ENCODE assay signal across 18 cellular contexts in genomic region chr7:66282594-66282935, GRCh38.
DNase-seq lines count a peak whose midpoint lies in the region; ATAC-seq and TF ChIP-seq lines count a peak whose summit lies in the region.
"Had no signal": no experiment of that assay in that cellular context is flagged by ENCODE, and none has a peak within 500 bp of the region (broad histone marks: within the 10 kb centered on the region; RNA-seq: fewer than 3 reads in every experiment).

No MANE protein-coding gene starts in this region.

- no peak overlapping the region for H2AFZ ChIP-seq in GM23338
- no peak overlapping the region for H2AFZ ChIP-seq in smooth muscle cell (ENCODE audit: low read depth)

- H3K27me3 Mint-ChIP-seq in GM23338 (ENCODE audit: insufficient read depth, low read depth, poor library complexity), result peaks cover 1% of the 10 kb centered on the region
- H3K27me3 Mint-ChIP-seq: IgD-negative memory B cell, naive B cell had no signal

- peak overlapping the region; percentile 81 for H3K9ac ChIP-seq in smooth muscle cell (ENCODE audit: low read depth)

- H3K79me2 ChIP-seq in GM23338 (replicated peaks; ENCODE audit: insufficient read depth), result peaks cover 29% of the 10 kb centered on the region
- H3K79me2 ChIP-seq in smooth muscle cell (ENCODE audit: low read depth), result peaks cover 75% of the 10 kb centered on the region

- H3F3A ChIP-seq in GM23338 (replicated peaks; ENCODE audit: low read depth), result no peaks in the 10 kb centered on the region
- H3F3A ChIP-seq in smooth muscle cell (ENCODE audit: low read depth), result peaks cover 54% of the 10 kb centered on the region

- no peaks in the 10 kb centered on the region for H3K27me3 ChIP-seq in GM23338 (ENCODE audit: insufficient read depth)
- no peaks in the 10 kb centered on the region for H3K27me3 ChIP-seq in ascending aorta
- no peaks in the 10 kb centered on the region for H3K27me3 ChIP-seq in gastroesophageal sphincter
- no peaks in the 10 kb centered on the region for H3K27me3 ChIP-seq in smooth muscle cell (ENCODE audit: low read depth)
- H3K27me3 ChIP-seq: colonic mucosa had no signal

- H3K9me2 ChIP-seq in GM23338 (ENCODE audit: insufficient read depth), result no peaks in the 10 kb centered on the region

- peaks cover 8% of the 10 kb centered on the region for H3K4me1 Mint-ChIP-seq in GM23338

- H3K9me3 Mint-ChIP-seq in GM23338, result peaks cover 2% of the 10 kb centered on the region; the same call in 2 of the 3 replicates
- H3K9me3 Mint-ChIP-seq: activated T-cell treated with anti-CD3 and anti-CD28 coated beads, Interleukin-2, amount 50 U/mL, for 4 hours had no signal

- intact Hi-C loops in ascending aorta (cut with DNase I), result no loop called here

- DNase-seq in GM23338 (ENCODE audit: low spot score) (no peak), ascending aorta (ENCODE audit: low spot score in 2 of 2) (no peak), smooth muscle cell (lab: John Stamatoyannopoulos, UW; ENCODE audit: unreplicated experiment) (no peak), HCEC 1CT (no peak), dedifferentiated amniotic fluid mesenchymal stem cell (ENCODE audit: extremely low spot score) (no peak)
- DNase-seq in stimulated activated CD4-positive, alpha-beta T cell treated with anti-CD3 and anti-CD28 coated beads, Interleukin-15, amount 100 ng/mL, for 24 hours, result no peak
- DNase-seq: activated T-cell treated with anti-CD3 and anti-CD28 coated beads, Interleukin-2, amount 50 U/mL, for 4 hours; colonic mucosa; H9; hippocampal formation; naive B cell; NCI-H1048; NCI-H2171; psoas muscle; stimulated activated CD4-positive, alpha-beta T cell treated with anti-CD3 and anti-CD28 coated beads, Interleukin-2, amount 100 ng/mL, for 24 hours had no signal

- H3K4me3 ChIP-seq in GM23338 (no peak overlapping the region), ascending aorta (no peak overlapping the region), gastroesophageal sphincter (no peak overlapping the region), smooth muscle cell (no peak overlapping the region)
- H3K4me3 ChIP-seq: colonic mucosa, psoas muscle had no signal

- H3K4me2 ChIP-seq in GM23338 (no peak overlapping the region), smooth muscle cell (peak overlapping the region; percentile 38)

- H3K9me3 ChIP-seq in ascending aorta (no peaks in the 10 kb centered on the region), gastroesophageal sphincter (no peaks in the 10 kb centered on the region), smooth muscle cell (replicated peaks; ENCODE audit: low read depth) (no peaks in the 10 kb centered on the region)
- H3K9me3 ChIP-seq: colonic mucosa, psoas muscle had no signal

- WGBS in gastroesophageal sphincter (ENCODE audit: low coverage in 1 of 2), 2 donors, result 54 to 62% methylated on average over 6 of the region's 6 CpGs
- WGBS in smooth muscle cell (ENCODE audit: low lambda C conversion rate), result 61% methylated on average over 6 of the region's 6 CpGs

- no peak overlapping the region for H3K4me3 Mint-ChIP-seq in GM23338
- H3K4me3 Mint-ChIP-seq: activated T-cell treated with anti-CD3 and anti-CD28 coated beads, Interleukin-2, amount 50 U/mL, for 4 hours; H9; IgD-negative memory B cell; naive B cell had no signal

- H3K27ac ChIP-seq in GM23338 (ENCODE audit: low read depth) (0 out of 2 replicates have a peak overlapping the region, but pooled peaks have one; percentile 17), ascending aorta (peak overlapping the region; percentile 66 to 70), gastroesophageal sphincter (peak overlapping the region; percentile 40 to 70 (median 58)), smooth muscle cell (ENCODE audit: low read depth) (peak overlapping the region; percentile 93)
- H3K27ac ChIP-seq: colonic mucosa, psoas muscle had no signal

- H4K20me1 ChIP-seq in GM23338 (replicated peaks; ENCODE audit: insufficient read depth), result peaks cover 4% of the 10 kb centered on the region; the same call in 1 of the 2 replicates
- peaks cover 29% of the 10 kb centered on the region for H4K20me1 ChIP-seq in smooth muscle cell (ENCODE audit: low read depth)

- peaks cover 3% of the 10 kb centered on the region; the same call in 2 of the 3 replicates for H3K36me3 Mint-ChIP-seq in GM23338 (ENCODE audit: low read depth)

- no peak for TF ChIP-seq CTCF in GM23338 (conservative IDR thresholded peaks at IDR 0.05; ENCODE audit: low read depth in 2 of 2)
- TF ChIP-seq CTCF in ascending aorta (IDR thresholded peaks at IDR 0.05), result no peak
- no peak for TF ChIP-seq CTCF in gastroesophageal sphincter (IDR thresholded peaks at IDR 0.05)
- no peak for TF ChIP-seq CTCF in smooth muscle cell (IDR thresholded peaks at IDR 0.05; ENCODE audit: borderline replicate concordance, insufficient read depth, poor library complexity, severe bottlenecking)

- no peak for TF ChIP-seq EP300 in gastroesophageal sphincter (IDR thresholded peaks at IDR 0.05)

- ATAC-seq in GM23338 (no peak), gastroesophageal sphincter (no peak), GM21528 (IDR thresholded peaks at IDR 0.05; ENCODE audit: low FRiP score, unreplicated experiment) (no peak)
- ATAC-seq: activated T-cell treated with anti-CD3 and anti-CD28 coated beads, Interleukin-2, amount 50 U/mL, for 4 hours had no signal

- no peaks in the 10 kb centered on the region; the same call in 1 of the 2 replicates for H3K4me1 ChIP-seq in GM23338 (ENCODE audit: insufficient read depth)
- peaks cover 0 to 18% of the 10 kb centered on the region in 2 donors for H3K4me1 ChIP-seq in ascending aorta
- peaks cover 7 to 28% (median 21%) of the 10 kb centered on the region in 3 donors for H3K4me1 ChIP-seq in gastroesophageal sphincter
- H3K4me1 ChIP-seq in smooth muscle cell (ENCODE audit: low read depth), result peaks cover 21% of the 10 kb centered on the region
- H3K4me1 ChIP-seq: colonic mucosa, psoas muscle had no signal

- peak overlapping the region; percentile 53; the same call in 1 of the 2 replicates for H3K27ac Mint-ChIP-seq in GM23338
- H3K27ac Mint-ChIP-seq: IgD-negative memory B cell had no signal

- no peaks in the 10 kb centered on the region for H3K36me3 ChIP-seq in GM23338 (ENCODE audit: insufficient read depth)
- H3K36me3 ChIP-seq in ascending aorta, result no peaks in the 10 kb centered on the region
- H3K36me3 ChIP-seq in gastroesophageal sphincter, result no peaks in the 10 kb centered on the region
- H3K36me3 ChIP-seq in smooth muscle cell (ENCODE audit: low read depth), result no peaks in the 10 kb centered on the region
- H3K36me3 ChIP-seq: colonic mucosa had no signal

- no peak for TF ChIP-seq POLR2A in gastroesophageal sphincter (IDR thresholded peaks at IDR 0.05)

TF ChIP-seq in GM23338, 12 proteins besides CTCF, POLR2A, EP300 and RAD21 (continues in another document):
- TF ChIP-seq STAT1 (IDR thresholded peaks at IDR 0.05; ENCODE audit: unreplicated experiment) (no peak), ZNF462 (CRISPR knock-in tag; IDR thresholded peaks at IDR 0.05) (no peak)

Comparison
In these comparisons a context has a peak if more than half of its experiments do, and no peak if none do; other contexts are left out.
1. H3K27ac ChIP-seq: peak in every context shown above with its lines; median percentile 93 in smooth muscle cell; 68 in ascending aorta; 58 in gastroesophageal sphincter; 17 in GM23338.